8 cellular contexts compared by ENCODE assay signal in the genomic region with DNA sequence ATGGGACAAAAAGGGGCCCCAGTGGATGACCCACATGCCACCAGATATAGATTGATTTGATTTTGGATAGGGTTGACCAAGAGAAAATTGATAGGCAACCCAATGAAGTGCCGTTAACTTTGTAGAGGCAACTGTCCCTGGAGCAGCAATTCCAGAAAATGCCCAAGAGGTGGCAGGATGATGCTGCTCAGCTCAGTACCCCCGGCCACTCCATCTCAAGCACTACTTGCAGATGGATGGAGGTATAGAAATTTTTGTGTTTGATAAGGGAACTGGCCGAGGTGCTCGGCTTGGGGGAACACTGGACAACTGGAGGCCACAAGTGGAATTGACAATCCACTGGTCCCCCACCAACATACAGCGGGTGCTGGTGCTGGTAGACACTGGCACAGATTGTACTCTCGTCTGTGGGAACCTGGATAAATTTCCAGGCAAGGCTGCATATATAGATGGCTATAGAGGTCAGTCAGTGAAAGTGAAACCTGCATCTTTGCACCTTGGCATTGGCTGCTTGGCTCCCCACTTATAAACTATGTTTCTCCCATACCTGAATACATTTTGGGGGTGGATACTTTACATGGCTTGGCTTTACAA.
A peak's percentile ranks its signal among the peaks of the same experiment; 100 is the strongest.
DNase-seq lines count a peak whose midpoint lies in the region; ATAC-seq and TF ChIP-seq lines count a peak whose summit lies in the region.

No MANE protein-coding gene starts in this region.

- H3K9me3 ChIP-seq in liver (ENCODE audit: control insufficient read depth in 4 of 4, low read length in 3 of 4) (no peaks in the 10 kb centered on the region), tibial artery (no peaks in the 10 kb centered on the region)

- DNase-seq in A172 (ENCODE audit: low spot score): peak; percentile 49
- DNase-seq in HuH-7 (ENCODE audit: low spot score): peak; percentile 72
- peak; percentile 39 for DNase-seq in RWPE1 (ENCODE audit: low spot score)
- DNase-seq in coronary artery (ENCODE audit: low spot score): no peak
- DNase-seq in tibial artery: peak; percentile 63 to 74

- no peak for ATAC-seq in HG03025 (IDR thresholded peaks at IDR 0.05; ENCODE audit: low FRiP score, unreplicated experiment)

- H3K4me3 ChIP-seq in GM12875 (ENCODE audit: low read depth, low read length) (no peak overlapping the region), coronary artery (no peak overlapping the region), liver (ENCODE audit: low read depth in 1 of 3, low read length in 3 of 3) (no peak overlapping the region), tibial artery (no peak overlapping the region)

- 66% methylated on average over 6 of the region's 6 CpGs for whole genome bisulfite sequencing in liver

- POLR2A ChIA-PET in RWPE1 (lab: Yijun Ruan, JAX; ENCODE audit: low non-redundant PET): no interaction called here

- no peak overlapping the region for H3K9ac ChIP-seq in liver (ENCODE audit: low read depth in 1 of 2, low read length in 2 of 2)

- peak; percentile 84 to 86 for TF ChIP-seq RAD21 in liver (IDR thresholded peaks at IDR 0.05)

- H3K36me3 ChIP-seq in liver (ENCODE audit: control insufficient read depth in 4 of 4, insufficient read depth in 3 of 4, low read depth in 1 of 4, low read length in 3 of 4) (no peaks in the 10 kb centered on the region), tibial artery (no peaks in the 10 kb centered on the region)

- no peaks in the 10 kb centered on the region for H3K27me3 ChIP-seq in liver (ENCODE audit: control insufficient read depth in 4 of 4, insufficient read depth in 4 of 4, low read length in 3 of 4)
- no peaks in the 10 kb centered on the region for H3K27me3 ChIP-seq in tibial artery

- peak; percentile 54 for TF ChIP-seq CTCF in GM12875 (IDR thresholded peaks at IDR 0.05; ENCODE audit: borderline replicate concordance, insufficient read depth, low read depth, low read length)
- TF ChIP-seq CTCF in RWPE1 (conservative IDR thresholded peaks at IDR 0.05; ENCODE audit: low read depth): no peak; the same call in 1 of the 2 replicates
- peak; percentile 66 for TF ChIP-seq CTCF in coronary artery (IDR thresholded peaks at IDR 0.05)
- TF ChIP-seq CTCF in liver (IDR thresholded peaks at IDR 0.05; ENCODE audit: low read depth, low read length, missing input control): peak; percentile 73
- peak; percentile 79 to 82 for TF ChIP-seq CTCF in tibial artery (IDR thresholded peaks at IDR 0.05)

- H3K27ac ChIP-seq in RWPE1 (no peak overlapping the region), coronary artery (no peak overlapping the region), liver (ENCODE audit: low read depth in 1 of 2, low read length in 2 of 2) (no peak overlapping the region), tibial artery (no peak overlapping the region)

- CTCF ChIA-PET in RWPE1 (lab: Yijun Ruan, JAX): no interaction called here

- H3K4me1 ChIP-seq in liver (ENCODE audit: control insufficient read depth in 4 of 4, insufficient read depth in 4 of 4, low read length in 3 of 4) (peaks cover 0 to 20% (median 8%) of the 10 kb centered on the region in 4 donors), tibial artery (no peaks in the 10 kb centered on the region)

- intact Hi-C loops in tibial artery (cut with DNase I; ENCODE audit: low total_unique reads): loop anchor here (5.0 kb wide), 2 partner anchors 261 to 281 kb away; no protein-coding TSS in a partner anchor

TF ChIP-seq in liver, 16 proteins besides CTCF, POLR2A, EP300 and RAD21:
- TF ChIP-seq FOXA1 (IDR thresholded peaks at IDR 0.05) (no peak), EGR1 (IDR thresholded peaks at IDR 0.05; ENCODE audit: low read depth in 2 of 2) (no peak), NR2F2 (IDR thresholded peaks at IDR 0.05) (no peak), HNF4G (IDR thresholded peaks at IDR 0.05) (no peak), TAF1 (conservative IDR thresholded peaks at IDR 0.05) (no peak), HNF4A (conservative IDR thresholded peaks at IDR 0.05) (no peak), GABPA (IDR thresholded peaks at IDR 0.05 in 1 of 2, conservative IDR thresholded peaks at IDR 0.05 in 1 of 2) (no peak), YY1 (IDR thresholded peaks at IDR 0.05) (no peak)
- TF ChIP-seq, protein P1, sequence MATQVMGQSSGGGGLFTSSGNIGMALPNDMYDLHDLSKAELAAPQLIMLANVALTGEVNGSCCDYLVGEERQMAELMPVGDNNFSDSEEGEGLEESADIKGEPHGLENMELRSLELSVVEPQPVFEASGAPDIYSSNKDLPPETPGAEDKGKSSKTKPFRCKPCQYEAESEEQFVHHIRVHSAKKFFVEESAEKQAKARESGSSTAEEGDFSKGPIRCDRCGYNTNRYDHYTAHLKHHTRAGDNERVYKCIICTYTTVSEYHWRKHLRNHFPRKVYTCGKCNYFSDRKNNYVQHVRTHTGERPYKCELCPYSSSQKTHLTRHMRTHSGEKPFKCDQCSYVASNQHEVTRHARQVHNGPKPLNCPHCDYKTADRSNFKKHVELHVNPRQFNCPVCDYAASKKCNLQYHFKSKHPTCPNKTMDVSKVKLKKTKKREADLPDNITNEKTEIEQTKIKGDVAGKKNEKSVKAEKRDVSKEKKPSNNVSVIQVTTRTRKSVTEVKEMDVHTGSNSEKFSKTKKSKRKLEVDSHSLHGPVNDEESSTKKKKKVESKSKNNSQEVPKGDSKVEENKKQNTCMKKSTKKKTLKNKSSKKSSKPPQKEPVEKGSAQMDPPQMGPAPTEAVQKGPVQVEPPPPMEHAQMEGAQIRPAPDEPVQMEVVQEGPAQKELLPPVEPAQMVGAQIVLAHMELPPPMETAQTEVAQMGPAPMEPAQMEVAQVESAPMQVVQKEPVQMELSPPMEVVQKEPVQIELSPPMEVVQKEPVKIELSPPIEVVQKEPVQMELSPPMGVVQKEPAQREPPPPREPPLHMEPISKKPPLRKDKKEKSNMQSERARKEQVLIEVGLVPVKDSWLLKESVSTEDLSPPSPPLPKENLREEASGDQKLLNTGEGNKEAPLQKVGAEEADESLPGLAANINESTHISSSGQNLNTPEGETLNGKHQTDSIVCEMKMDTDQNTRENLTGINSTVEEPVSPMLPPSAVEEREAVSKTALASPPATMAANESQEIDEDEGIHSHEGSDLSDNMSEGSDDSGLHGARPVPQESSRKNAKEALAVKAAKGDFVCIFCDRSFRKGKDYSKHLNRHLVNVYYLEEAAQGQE (IDR thresholded peaks at IDR 0.05): no peak
